Comparison of ENCODE assay signal across 10 cellular contexts in the genomic region with DNA sequence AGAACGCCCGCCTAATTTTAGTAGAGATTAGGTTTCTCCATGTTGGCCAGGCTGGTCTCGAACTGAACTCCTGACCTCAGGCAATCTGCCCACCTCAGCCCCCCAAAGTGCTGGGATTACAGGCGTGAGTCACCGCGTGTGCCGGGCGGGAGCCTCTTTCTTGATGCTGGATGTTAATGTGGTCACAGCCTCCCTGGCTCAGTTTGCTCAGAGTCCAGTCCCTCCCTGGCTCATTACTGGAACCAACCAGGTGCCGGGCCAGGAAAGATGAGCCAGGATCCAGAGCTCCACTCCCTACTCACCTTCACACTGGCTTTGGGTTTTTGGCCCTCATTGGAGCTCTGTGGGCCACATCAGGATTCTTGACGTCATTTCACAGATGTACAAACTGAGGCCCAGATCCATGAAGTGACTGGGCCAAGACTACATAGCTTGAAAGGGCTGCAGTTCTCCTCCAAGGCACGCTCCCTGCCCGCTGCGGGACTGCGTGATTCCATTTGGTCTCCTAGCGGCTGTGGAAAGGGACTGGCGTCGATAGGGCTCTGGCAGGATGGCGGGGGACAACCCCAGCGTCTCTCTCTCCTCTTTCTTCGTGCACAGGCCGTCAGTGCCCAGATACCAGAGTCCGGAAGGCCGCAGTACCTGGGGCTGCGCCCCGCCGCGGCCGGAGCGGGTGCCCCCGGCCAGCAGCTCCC. TPM values are rescaled to one million over a fixed set of nuclear protein-coding genes. Genes with fewer than 3 reads are reported as not detected.
"Had no signal": no experiment of that assay in that cellular context is flagged by ENCODE, and none has a peak within 500 bp of the region (broad histone marks: within the 10 kb centered on the region; RNA-seq: fewer than 3 reads in every experiment).

No MANE protein-coding gene starts in this region.

- H3K27ac ChIP-seq: breast epithelium, esophagus muscularis mucosa, neutrophil, right lobe of liver had no signal

- H3K9me3 ChIP-seq: breast epithelium, esophagus muscularis mucosa, neutrophil, right lobe of liver had no signal

- H3K36me3 Mint-ChIP-seq: activated naive CD8-positive, alpha-beta T cell treated with anti-CD3 and anti-CD28 coated beads, Interleukin-2, amount 10 ng/mL, durations not matched to agents 7 days and 5 days had no signal

- FAIRE-seq: endometrium had no signal

- H3K36me3 ChIP-seq: breast epithelium, esophagus muscularis mucosa, neutrophil, right lobe of liver had no signal

- H3K4me1 ChIP-seq: breast epithelium had no signal

- DNase-seq: activated CD4-positive, alpha-beta T cell treated with anti-CD3 and anti-CD28 coated beads for 1 hour; activated gamma-delta T cell; anterior cingulate cortex had no signal

- H3K9me3 Mint-ChIP-seq: activated naive CD8-positive, alpha-beta T cell treated with anti-CD3 and anti-CD28 coated beads, Interleukin-2, amount 10 ng/mL, durations not matched to agents 7 days and 5 days; activated T-cell treated with anti-CD3 and anti-CD28 coated beads, Interleukin-2, amount 50 U/mL, for 4 hours had no signal

- H3K4me3 ChIP-seq: right lobe of liver had no signal

RNA-seq across cellular contexts. Expression of a gene that starts 7.8 kb away (rescaled TPM):
- total RNA-seq: esophagus muscularis mucosa had no signal
